In the genomic region with DNA sequence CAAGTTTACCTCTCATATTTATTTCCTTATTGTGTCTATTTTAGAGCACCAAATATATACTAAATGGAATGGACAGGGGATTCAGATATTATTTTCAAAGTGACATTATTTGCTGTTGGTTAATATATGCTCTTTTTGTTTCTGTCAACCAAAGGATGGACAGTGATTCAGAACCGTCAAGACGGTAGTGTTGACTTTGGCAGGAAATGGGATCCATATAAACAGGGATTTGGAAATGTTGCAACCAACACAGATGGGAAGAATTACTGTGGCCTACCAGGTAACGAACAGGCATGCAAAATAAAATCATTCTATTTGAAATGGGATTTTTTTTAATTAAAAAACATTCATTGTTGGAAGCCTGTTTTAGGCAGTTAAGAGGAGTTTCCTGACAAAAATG, we compare ENCODE assay signal across 1 cellular context.
TF ChIP-seq lines count a peak whose summit lies in the region.

No MANE protein-coding gene starts in this region.

TF ChIP-seq in K562, 482 proteins besides CTCF, POLR2A, EP300 and RAD21:
- no peak for TF ChIP-seq HMGN3 (IDR thresholded peaks at IDR 0.05; ENCODE audit: borderline replicate concordance, extremely low read depth, insufficient read length, low read depth, low read length)
- TF ChIP-seq, protein P1, sequence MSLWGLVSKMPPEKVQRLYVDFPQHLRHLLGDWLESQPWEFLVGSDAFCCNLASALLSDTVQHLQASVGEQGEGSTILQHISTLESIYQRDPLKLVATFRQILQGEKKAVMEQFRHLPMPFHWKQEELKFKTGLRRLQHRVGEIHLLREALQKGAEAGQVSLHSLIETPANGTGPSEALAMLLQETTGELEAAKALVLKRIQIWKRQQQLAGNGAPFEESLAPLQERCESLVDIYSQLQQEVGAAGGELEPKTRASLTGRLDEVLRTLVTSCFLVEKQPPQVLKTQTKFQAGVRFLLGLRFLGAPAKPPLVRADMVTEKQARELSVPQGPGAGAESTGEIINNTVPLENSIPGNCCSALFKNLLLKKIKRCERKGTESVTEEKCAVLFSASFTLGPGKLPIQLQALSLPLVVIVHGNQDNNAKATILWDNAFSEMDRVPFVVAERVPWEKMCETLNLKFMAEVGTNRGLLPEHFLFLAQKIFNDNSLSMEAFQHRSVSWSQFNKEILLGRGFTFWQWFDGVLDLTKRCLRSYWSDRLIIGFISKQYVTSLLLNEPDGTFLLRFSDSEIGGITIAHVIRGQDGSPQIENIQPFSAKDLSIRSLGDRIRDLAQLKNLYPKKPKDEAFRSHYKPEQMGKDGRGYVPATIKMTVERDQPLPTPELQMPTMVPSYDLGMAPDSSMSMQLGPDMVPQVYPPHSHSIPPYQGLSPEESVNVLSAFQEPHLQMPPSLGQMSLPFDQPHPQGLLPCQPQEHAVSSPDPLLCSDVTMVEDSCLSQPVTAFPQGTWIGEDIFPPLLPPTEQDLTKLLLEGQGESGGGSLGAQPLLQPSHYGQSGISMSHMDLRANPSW (CRISPR knock-in tag; IDR thresholded peaks at IDR 0.05): no peak
- TF ChIP-seq PCBP2 (IDR thresholded peaks at IDR 0.05; ENCODE audit: low read depth, low read length, poor library complexity, severe bottlenecking): no peak
- no peak for TF ChIP-seq PHB2 (IDR thresholded peaks at IDR 0.05; ENCODE audit: low read depth)
- TF ChIP-seq TCF3 (CRISPR knock-in tag; IDR thresholded peaks at IDR 0.05): no peak
- no peak for TF ChIP-seq FOXK2 (conservative IDR thresholded peaks at IDR 0.05 in 1 of 2, IDR thresholded peaks at IDR 0.05 in 1 of 2; ENCODE audit: low read depth in 2 of 2)
- TF ChIP-seq TRIM24 (IDR thresholded peaks at IDR 0.05): no peak
- no peak for TF ChIP-seq DMBX1 (CRISPR knock-in tag; IDR thresholded peaks at IDR 0.05; ENCODE audit: borderline replicate concordance)
- TF ChIP-seq SMARCE1 (IDR thresholded peaks at IDR 0.05): no peak
